ENCODE assay signal across 8 cellular contexts in the genomic region with DNA sequence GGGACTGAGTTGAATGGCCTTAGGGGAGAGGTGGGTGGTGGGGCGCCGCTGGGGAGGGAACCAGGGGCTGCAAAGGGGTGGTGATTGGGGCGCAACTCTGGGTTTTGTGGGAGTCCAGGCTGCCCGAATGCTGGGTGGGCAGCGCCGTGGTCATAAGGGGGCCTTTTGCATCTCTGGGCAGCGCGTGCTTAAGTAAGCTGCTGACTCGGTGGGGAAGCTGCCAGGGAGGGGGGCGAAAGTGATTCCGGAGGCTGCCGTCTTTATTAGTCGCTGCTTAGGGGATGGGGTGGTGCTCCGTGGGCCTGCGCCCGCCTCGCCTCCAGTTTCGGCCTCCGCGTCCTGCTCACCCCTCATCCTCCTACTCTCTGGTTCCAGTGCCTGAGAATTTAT. TPM values are rescaled to one million over a fixed set of nuclear protein-coding genes. Genes with fewer than 3 reads are reported as not detected.
A peak's percentile ranks its signal among the peaks of the same experiment; 100 is the strongest.
DNase-seq lines count a peak whose midpoint lies in the region; ATAC-seq and TF ChIP-seq lines count a peak whose summit lies in the region.

No MANE protein-coding gene starts in this region.

- TF ChIP-seq CTCF in omental fat pad (IDR thresholded peaks at IDR 0.05) = no peak

- in situ Hi-C loops in T47D (cut with HindIII; ENCODE audit: low pct_unique_long_range_greater_than_20kb, low sequenced_read_pairs) = no loop called here

- H3K27me3 Mint-ChIP-seq in immature natural killer cell (ENCODE audit: low read depth in 3 of 3) = peaks cover 0 to 9% (median 3%) of the 10 kb centered on the region in 3 donors

- peak; percentile 70 for DNase-seq in EH (ENCODE audit: low read depth)
- peak; percentile 38 for DNase-seq in RPMI7951 (ENCODE audit: low read depth)
- DNase-seq in T47D (ENCODE audit: low read depth in 1 of 2, low spot score in 1 of 2) = peak; percentile 44 to 46
- DNase-seq in immature natural killer cell = peak; percentile 14 to 19 (median 19)
- DNase-seq in stimulated activated CD4-positive, alpha-beta T cell treated with anti-CD3 and anti-CD28 coated beads, Interleukin-12 subunit alpha, Interleukin-12 subunit beta, amount 100 ng/mL, for 4 hours = peak; percentile 30
- no peak for DNase-seq in NCI-H1048 (lab: John Stamatoyannopoulos, UW)
- DNase-seq in omental fat pad (ENCODE audit: low spot score) = no peak

- H3K4me3 Mint-ChIP-seq in immature natural killer cell = peak overlapping the region; percentile 91 to 95 (median 92)

- peaks cover 20 to 36% of the 10 kb centered on the region in 2 donors for H3K4me1 Mint-ChIP-seq in immature natural killer cell

- no peaks in the 10 kb centered on the region for H3K36me3 Mint-ChIP-seq in immature natural killer cell

- ATAC-seq in HG03378 (IDR thresholded peaks at IDR 0.05; ENCODE audit: unreplicated experiment) = peak; percentile 3
- no peak for ATAC-seq in omental fat pad (ENCODE audit: low FRiP score)

- H3K27ac Mint-ChIP-seq in immature natural killer cell = peak overlapping the region; percentile 62 to 96 (median 91)

- no peaks in the 10 kb centered on the region for H3K9me3 Mint-ChIP-seq in immature natural killer cell

RNA-seq across cellular contexts. Expression of a gene that starts 0.5 kb away (rescaled TPM):
- 75.8 and 86.1 TPM in 2 replicates for total RNA-seq in RPMI7951 (2014; rRNA removed; shearing (Covaris generic))
- polyA plus RNA-seq in immature natural killer cell = 10 to 100 TPM; 16.8 to 19.1 (median 19.0) TPM
- total RNA-seq in omental fat pad = 10 to 100 TPM; 37.2 to 49.5 (median 41.8) TPM

RNA-seq across cellular contexts. Expression of a gene that starts 1.2 kb away (rescaled TPM):
- total RNA-seq in RPMI7951 (2014; rRNA removed; shearing (Covaris generic)) = 28.7 and 29.9 TPM in 2 replicates
- polyA plus RNA-seq in immature natural killer cell = 10 to 100 TPM in 2 of 3 donors, 1 to 10 TPM in 1; 9.8 to 22.4 (median 16.7) TPM
- 100 to 1,000 TPM in 1 of 4 donors, 10 to 100 TPM in 3; 47.3 to 107 (median 59.5) TPM for total RNA-seq in omental fat pad

RNA-seq across cellular contexts. Expression of a gene that starts 30.8 kb away (rescaled TPM):
- total RNA-seq in RPMI7951 (2014; rRNA removed; shearing (Covaris generic)) = 11.6 and 12.4 TPM in 2 replicates
- 10 to 100 TPM in 2 of 3 donors, 1 to 10 TPM in 1; 9.0 to 13.1 (median 12.9) TPM for polyA plus RNA-seq in immature natural killer cell
- 1 to 10 TPM; 4.8 to 7.2 (median 6.6) TPM for total RNA-seq in omental fat pad

Comparison
In these comparisons a context has a peak if more than half of its experiments do, and no peak if none do; other contexts are left out.
1. DNase-seq: peak in EH (single experiment), RPMI7951 (single experiment), T47D (2 of 2), immature natural killer cell (3 of 3) and stimulated activated CD4-positive, alpha-beta T cell treated with anti-CD3 and anti-CD28 coated beads, Interleukin-12 subunit alpha, Interleukin-12 subunit beta, amount 100 ng/mL, for 4 hours (single experiment); none in NCI-H1048 (single experiment) and omental fat pad (single experiment).